In genomic region chr17:20009302-20010098, GRCh38 we compare ENCODE assay signal across 8 cellular contexts. TPM values are rescaled to one million over a fixed set of nuclear protein-coding genes. Genes with fewer than 3 reads are reported as not detected.
DNase-seq lines count a peak whose midpoint lies in the region; ATAC-seq and TF ChIP-seq lines count a peak whose summit lies in the region.

TSS of gene SPECC1 (plus strand) at chr17:20009359. CDS start at chr17:20096652, 87,293 bp downstream.

- no peaks in the 10 kb centered on the region for H3K79me2 ChIP-seq in PC-9 (ENCODE audit: low read depth)

- H3K9me3 Mint-ChIP-seq in CD8-positive, alpha-beta T cell: no peaks in the 10 kb centered on the region
- H3K9me3 Mint-ChIP-seq in naive thymus-derived CD4-positive, alpha-beta T cell: no peaks in the 10 kb centered on the region

- no peak within 1 kb of the TSS for H3K27ac Mint-ChIP-seq in CD8-positive, alpha-beta T cell
- H3K27ac Mint-ChIP-seq in naive thymus-derived CD4-positive, alpha-beta T cell: peak within 1 kb of the TSS in 5 of 9 donors; percentile 25 to 58 (median 44)

- H3K4me1 Mint-ChIP-seq in CD8-positive, alpha-beta T cell (ENCODE audit: low read depth): peaks cover 13% of the 10 kb centered on the region
- peaks cover 6 to 17% (median 14%) of the 10 kb centered on the region in 7 donors for H3K4me1 Mint-ChIP-seq in naive thymus-derived CD4-positive, alpha-beta T cell

- H3K36me3 Mint-ChIP-seq in CD8-positive, alpha-beta T cell: no peaks in the 10 kb centered on the region
- H3K36me3 Mint-ChIP-seq in naive thymus-derived CD4-positive, alpha-beta T cell: no peaks in the 10 kb centered on the region

- peak within 1 kb of the TSS; percentile 100 for H2AFZ ChIP-seq in PC-9

- intact Hi-C loops in CD8-positive, alpha-beta T cell (cut with DNase I, micrococcal nuclease): loop anchor here (1.0 to 5.0 kb wide), 7 partner anchors 17 to 647 kb away; partner anchors contain the start of genes AKAP10 (in 1 of the 2), B9D1 (in 1 of the 2) and ULK2 (in 1 of the 2)
- intact Hi-C loops in PC-9 (cut with micrococcal nuclease; ENCODE audit: unreplicated experiment) (loop anchor here (1.0 to 2.0 kb wide), 4 partner anchors 57 to 107 kb away; no protein-coding TSS in a partner anchor), esophagus squamous epithelium (cut with DNase I) (no loop called here)
- intact Hi-C loops in naive thymus-derived CD4-positive, alpha-beta T cell (cut with micrococcal nuclease): loop anchor here (1.0 to 10.0 kb wide), 3 partner anchors 17 to 215 kb away; partner anchors contain the start of gene AKAP10 (in 2 of the 2)

- peak; percentile 69 to 93 (median 80) for DNase-seq in CD8-positive, alpha-beta T cell
- DNase-seq in HS-5 (ENCODE audit: low read depth): peak; percentile 25
- DNase-seq in PC-9: peak; percentile 66 to 94
- DNase-seq in activated T-cell treated with anti-CD3 and anti-CD28 coated beads for 48 hours (ENCODE audit: low read depth): peak; percentile 94
- no peak for DNase-seq in esophagus squamous epithelium (lab: John Stamatoyannopoulos, UW)
- DNase-seq in naive thymus-derived CD4-positive, alpha-beta T cell: peak in 8 of 9 donors; percentile 7 to 95 (median 87)
- DNase-seq in stimulated activated naive CD4-positive, alpha-beta T cell (lab: John Stamatoyannopoulos, UW): peak; percentile 65 to 90 (median 76)

- no peak within 1 kb of the TSS for H3K27ac ChIP-seq in CD8-positive, alpha-beta T cell (ENCODE audit: low read depth, low read length)
- no peak within 1 kb of the TSS for H3K27ac ChIP-seq in PC-9
- H3K27ac ChIP-seq in esophagus squamous epithelium: peak within 1 kb of the TSS; percentile 72 to 87 (median 82)
- no peak within 1 kb of the TSS for H3K27ac ChIP-seq in naive thymus-derived CD4-positive, alpha-beta T cell (ENCODE audit: low read depth, low read length)

- peak in 2 of 4 donors; percentile 34 to 38 for TF ChIP-seq POLR2A in esophagus squamous epithelium (IDR thresholded peaks at IDR 0.05)

- peaks cover 4% of the 10 kb centered on the region for H3K27me3 ChIP-seq in CD8-positive, alpha-beta T cell (ENCODE audit: insufficient read depth, low read length)
- H3K27me3 ChIP-seq in PC-9 (ENCODE audit: insufficient read depth, low read depth): no peaks in the 10 kb centered on the region
- H3K27me3 ChIP-seq in esophagus squamous epithelium: peaks cover 0 to 13% (median 0%) of the 10 kb centered on the region in 4 donors
- peaks cover 0 to 3% of the 10 kb centered on the region in 2 donors for H3K27me3 ChIP-seq in naive thymus-derived CD4-positive, alpha-beta T cell (ENCODE audit: control insufficient read depth in 2 of 2, insufficient read depth in 2 of 2, low read length in 2 of 2)

- H3K4me2 ChIP-seq in PC-9: peak within 1 kb of the TSS; percentile 100

- no peaks in the 10 kb centered on the region for H4K20me1 ChIP-seq in PC-9 (ENCODE audit: insufficient read depth)

- ATAC-seq in CD8-positive, alpha-beta T cell: peak; percentile 96
- peak; percentile 67 for ATAC-seq in GM19468 (IDR thresholded peaks at IDR 0.05; ENCODE audit: extremely low read depth, unreplicated experiment)
- ATAC-seq in naive thymus-derived CD4-positive, alpha-beta T cell: peak; percentile 100

- peak; percentile 92 for TF ChIP-seq CTCF in CD8-positive, alpha-beta T cell (IDR thresholded peaks at IDR 0.05)
- TF ChIP-seq CTCF in PC-9 (conservative IDR thresholded peaks at IDR 0.05) (no peak; the same call in 1 of the 2 replicates), esophagus squamous epithelium (IDR thresholded peaks at IDR 0.05) (peak in 5 of 6 experiments; percentile 92 to 98 (median 97))

- H3K4me1 ChIP-seq in CD8-positive, alpha-beta T cell (ENCODE audit: insufficient read depth, low read length): peaks cover 5% of the 10 kb centered on the region
- H3K4me1 ChIP-seq in PC-9 (replicated peaks; ENCODE audit: insufficient read depth) (peaks cover 16% of the 10 kb centered on the region), esophagus squamous epithelium (peaks cover 0 to 36% (median 5%) of the 10 kb centered on the region in 3 donors)
- H3K4me1 ChIP-seq in naive thymus-derived CD4-positive, alpha-beta T cell (ENCODE audit: control insufficient read depth in 2 of 2, insufficient read depth in 2 of 2, low read length in 2 of 2): no peaks in the 10 kb centered on the region

- no peaks in the 10 kb centered on the region for H3K36me3 ChIP-seq in CD8-positive, alpha-beta T cell (ENCODE audit: insufficient read depth, low read length)
- no peaks in the 10 kb centered on the region for H3K36me3 ChIP-seq in PC-9 (ENCODE audit: low read depth)
- no peaks in the 10 kb centered on the region for H3K36me3 ChIP-seq in esophagus squamous epithelium
- H3K36me3 ChIP-seq in naive thymus-derived CD4-positive, alpha-beta T cell (ENCODE audit: control insufficient read depth in 2 of 3, insufficient read depth in 3 of 3, low read length in 3 of 3): no peaks in the 10 kb centered on the region

- peak within 1 kb of the TSS; percentile 62 for H3K4me3 ChIP-seq in CD8-positive, alpha-beta T cell (ENCODE audit: low read depth, low read length)
- H3K4me3 ChIP-seq in PC-9 (peak within 1 kb of the TSS; percentile 80), esophagus squamous epithelium (peak within 1 kb of the TSS; percentile 57 to 81 (median 68))
- peak within 1 kb of the TSS; percentile 85 for H3K4me3 ChIP-seq in naive thymus-derived CD4-positive, alpha-beta T cell (ENCODE audit: low read length)

- peaks cover 38% of the 10 kb centered on the region for H3K27me3 Mint-ChIP-seq in CD8-positive, alpha-beta T cell (ENCODE audit: low read depth)
- peaks cover 60 to 72% (median 69%) of the 10 kb centered on the region in 5 donors for H3K27me3 Mint-ChIP-seq in naive thymus-derived CD4-positive, alpha-beta T cell

- 1 to 2% methylated on average over 19 to 25 of the region's 96 CpGs for WGBS in esophagus squamous epithelium, 2 donors

- H3K9me2 ChIP-seq in PC-9 (ENCODE audit: insufficient read depth): no peaks in the 10 kb centered on the region

- BruUV-seq in PC-9 (replicated peaks; lab: Mats Ljungman, UMichigan): no TSS peak

- H3K9me3 ChIP-seq in CD8-positive, alpha-beta T cell (ENCODE audit: low read length): no peaks in the 10 kb centered on the region
- H3K9me3 ChIP-seq in PC-9 (ENCODE audit: insufficient read depth, low read depth) (no peaks in the 10 kb centered on the region), esophagus squamous epithelium (no peaks in the 10 kb centered on the region)
- no peaks in the 10 kb centered on the region for H3K9me3 ChIP-seq in naive thymus-derived CD4-positive, alpha-beta T cell (ENCODE audit: control insufficient read depth in 2 of 3, low read length in 3 of 3)

- POLR2A ChIA-PET in CD8-positive, alpha-beta T cell (lab: Charles Lee): interaction anchor here (0.7 to 1.6 kb wide), 2 partner anchors 32 to 180 kb away, joined by 3 to 9 read pairs; partner anchors contain the start of gene AKAP10
- POLR2A ChIA-PET in PC-9 (lab: Charles Lee; ENCODE audit: unreplicated experiment): interaction anchor here (0.6 kb wide), 1 partner anchor 553 kb away, joined by 3 read pairs; no protein-coding TSS in a partner anchor
- POLR2A ChIA-PET in naive thymus-derived CD4-positive, alpha-beta T cell (lab: Charles Lee): interaction anchor here (0.6 to 1.4 kb wide), 3 partner anchors 31 to 54 kb away, joined by 3 to 9 read pairs (median 6); partner anchors contain the start of gene AKAP10

- H3F3A ChIP-seq in PC-9 (ENCODE audit: insufficient read depth, low read depth): peaks cover 10% of the 10 kb centered on the region; the same call in 1 of the 2 replicates

- CTCF ChIA-PET in CD8-positive, alpha-beta T cell (lab: Charles Lee): interaction anchor here (0.7 to 3.0 kb wide), 15 partner anchors 9 to 229 kb away, joined by 3 to 28 read pairs (median 4); partner anchors contain the start of gene AKAP10
- CTCF ChIA-PET in PC-9 (lab: Charles Lee): interaction anchor here (0.5 to 1.5 kb wide), 10 partner anchors 16 to 112 kb away, joined by 3 to 22 read pairs (median 4); no protein-coding TSS in a partner anchor
- CTCF ChIA-PET in naive thymus-derived CD4-positive, alpha-beta T cell (lab: Charles Lee): interaction anchor here (0.7 to 2.1 kb wide), 6 partner anchors 13 to 362 kb away, joined by 3 to 14 read pairs (median 4); partner anchors contain the start of gene AKAP10

- peak within 1 kb of the TSS; percentile 88 for H3K4me3 Mint-ChIP-seq in CD8-positive, alpha-beta T cell
- H3K4me3 Mint-ChIP-seq in naive thymus-derived CD4-positive, alpha-beta T cell: peak within 1 kb of the TSS; percentile 86 to 97 (median 90)

RNA-seq across cellular contexts. Expression of gene SPECC1, which starts in this region (rescaled TPM):
- total RNA-seq in CD8-positive, alpha-beta T cell: 1 to 10 TPM; 6.9 to 8.8 TPM
- total RNA-seq in PC-9 (2021) (128 and 152 TPM in 2 replicates), esophagus squamous epithelium (10 to 100 TPM; 13.8 to 29.6 (median 19.0) TPM)
- 10 to 100 TPM in 1 of 5 experiments, 1 to 10 TPM in 4; 1.2 to 37.5 (median 5.7) TPM for total RNA-seq in naive thymus-derived CD4-positive, alpha-beta T cell
- polyA plus RNA-seq in naive thymus-derived CD4-positive, alpha-beta T cell: 1 to 10 TPM; 2.6 to 4.7 TPM

Comparison
In these comparisons a context has a peak if more than half of its experiments do, and no peak if none do; other contexts are left out.
1. H3K27ac ChIP-seq: peak in esophagus squamous epithelium (4 of 4); none in CD8-positive, alpha-beta T cell (single experiment), PC-9 (single experiment) and naive thymus-derived CD4-positive, alpha-beta T cell (single experiment).
2. Peak in every context shown above with its lines, with median percentiles within 50 percentile points of each other: ATAC-seq and H3K4me3 ChIP-seq.